Comparison of ENCODE assay signal across 10 cellular contexts in the genomic region with DNA sequence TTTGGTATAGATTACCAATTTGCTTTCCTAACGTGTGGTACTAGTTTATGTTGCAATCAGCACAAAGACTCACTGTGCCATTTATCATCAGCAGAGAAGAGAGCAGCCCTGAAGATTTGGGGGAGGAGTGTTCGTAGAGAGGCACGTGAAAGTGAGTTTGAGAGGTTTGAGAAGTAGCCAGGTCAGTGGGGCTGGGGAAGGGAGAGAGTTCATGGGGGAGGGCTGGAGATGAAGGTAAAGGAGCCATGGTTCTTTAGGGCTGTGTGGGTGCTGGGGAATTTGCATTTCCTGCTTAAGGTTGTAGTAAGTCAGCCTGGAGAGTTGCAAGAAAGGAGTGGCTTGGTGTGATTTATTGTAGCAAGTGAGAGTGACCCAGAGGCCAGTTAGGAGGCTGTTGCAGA.
DNase-seq lines count a peak whose midpoint lies in the region; ATAC-seq, FAIRE-seq and TF ChIP-seq lines count a peak whose summit lies in the region.
"Had no signal": no experiment of that assay in that cellular context is flagged by ENCODE, and none has a peak within 500 bp of the region (broad histone marks: within the 10 kb centered on the region; RNA-seq: fewer than 3 reads in every experiment).

No MANE protein-coding gene starts in this region.

- H3K27ac ChIP-seq in H9 (ENCODE audit: insufficient read length, low read depth, low read length) (no peak overlapping the region), kidney (ENCODE audit: low read depth in 2 of 2, low read length in 2 of 2) (peak overlapping the region; percentile 50 to 61)

- no peak overlapping the region for H2BK20ac ChIP-seq in H9 (ENCODE audit: low read depth, low read length, poor library complexity, severe bottlenecking)

- CTCF ChIA-PET in Caco-2 (lab: Charles Lee): no interaction called here
- CTCF ChIA-PET in activated CD8-positive, alpha-beta T cell treated with anti-CD3 and anti-CD28 coated beads, Interleukin-2, amount 10 ng/mL, durations not matched to agents 7 days and 5 days (lab: Charles Lee): no interaction called here

- H3K56ac ChIP-seq in H9 (ENCODE audit: insufficient read length, low read depth, low read length): no peak overlapping the region

- no peak overlapping the region for H2AFZ ChIP-seq in H9 (ENCODE audit: low read length)

- H4K20me1 ChIP-seq in H9 (ENCODE audit: control insufficient read depth, insufficient read depth, insufficient read length): no peaks in the 10 kb centered on the region

- H3K9ac ChIP-seq in H9 (ENCODE audit: extremely low read depth, insufficient read length, low read length): no peak overlapping the region
- no peak overlapping the region for H3K9ac ChIP-seq in kidney (ENCODE audit: low read length in 2 of 2)

- H3K9me3 ChIP-seq in Caco-2: no peaks in the 10 kb centered on the region
- no peaks in the 10 kb centered on the region for H3K9me3 ChIP-seq in H9 (ENCODE audit: control insufficient read depth, low read depth, low read length)
- no peaks in the 10 kb centered on the region for H3K9me3 ChIP-seq in kidney (ENCODE audit: control insufficient read depth in 1 of 2, low read length in 2 of 2)

- no peak overlapping the region for H4K91ac ChIP-seq in H9 (ENCODE audit: insufficient read length, low read depth, low read length)

- H3K9me3 Mint-ChIP-seq in Caco-2 (ENCODE audit: unreplicated experiment) (no peaks in the 10 kb centered on the region), H9 (no peaks in the 10 kb centered on the region)
- no peaks in the 10 kb centered on the region for H3K9me3 Mint-ChIP-seq in activated CD8-positive, alpha-beta T cell treated with anti-CD3 and anti-CD28 coated beads, Interleukin-2, amount 10 ng/mL, durations not matched to agents 7 days and 5 days (ENCODE audit: insufficient read depth)

- H4K8ac ChIP-seq in H9 (replicated peaks; ENCODE audit: insufficient read length, low read depth, low read length): no peak overlapping the region

- H3K27me3 ChIP-seq in Caco-2 (replicated peaks; ENCODE audit: control insufficient read depth, insufficient read depth, low read length) (no peaks in the 10 kb centered on the region), H9 (ENCODE audit: insufficient read depth, low read length) (no peaks in the 10 kb centered on the region)

- DNase-seq in Caco-2 (no peak), H9 (peak; percentile 77), amniotic epithelial cell (ENCODE audit: low read depth) (peak; percentile 77), kidney (no peak), GM19239 (ENCODE audit: insufficient read length, low spot score) (no peak)
- DNase-seq in activated CD8-positive, alpha-beta T cell treated with anti-CD3 and anti-CD28 coated beads, Interleukin-2, amount 10 ng/mL, durations not matched to agents 7 days and 5 days: no peak
- DNase-seq: CD4-positive, CD25-positive, alpha-beta regulatory T cell; stimulated activated CD8-positive, alpha-beta memory T cell treated with anti-CD3 and anti-CD28 coated beads, Interleukin-4, amount 100 ng/mL, for 48 hours had no signal

- H2BK15ac ChIP-seq in H9 (ENCODE audit: low read depth, low read length): no peak overlapping the region

- POLR2A ChIA-PET in Caco-2 (lab: Charles Lee): no interaction called here
- POLR2A ChIA-PET in activated CD8-positive, alpha-beta T cell treated with anti-CD3 and anti-CD28 coated beads, Interleukin-2, amount 10 ng/mL, durations not matched to agents 7 days and 5 days (lab: Charles Lee): no interaction called here

- H3K23ac ChIP-seq in H9 (ENCODE audit: insufficient read length, low read depth, low read length): no peak overlapping the region

- H3K4me1 ChIP-seq in Caco-2 (peaks cover 12% of the 10 kb centered on the region), H9 (ENCODE audit: insufficient read depth, low read length) (peaks cover 7% of the 10 kb centered on the region), kidney (ENCODE audit: control insufficient read depth in 1 of 2, insufficient read depth in 1 of 2, low read depth in 1 of 2, low read length in 2 of 2) (peaks cover 18 to 20% of the 10 kb centered on the region in 2 donors)

- no peak overlapping the region for H3T11ph ChIP-seq in H9 (ENCODE audit: low read length)

- H3K36me3 Mint-ChIP-seq in Caco-2 (ENCODE audit: insufficient read depth, unreplicated experiment) (peaks cover 5% of the 10 kb centered on the region), H9 (ENCODE audit: insufficient read depth in 1 of 3, low read depth in 3 of 3) (no peaks in the 10 kb centered on the region)
- H3K36me3 Mint-ChIP-seq in activated CD8-positive, alpha-beta T cell treated with anti-CD3 and anti-CD28 coated beads, Interleukin-2, amount 10 ng/mL, durations not matched to agents 7 days and 5 days (ENCODE audit: low read depth): no peaks in the 10 kb centered on the region
- H3K36me3 Mint-ChIP-seq: CD4-positive, CD25-positive, alpha-beta regulatory T cell had no signal

- no peak for ATAC-seq in activated CD8-positive, alpha-beta T cell treated with anti-CD3 and anti-CD28 coated beads, Interleukin-2, amount 10 ng/mL, durations not matched to agents 7 days and 5 days
- ATAC-seq in HG02973 (IDR thresholded peaks at IDR 0.05; ENCODE audit: unreplicated experiment) (no peak), HG02852 (IDR thresholded peaks at IDR 0.05; ENCODE audit: unreplicated experiment) (no peak)

- H3K4me3 ChIP-seq in Caco-2 (ENCODE audit: low read depth, low read length) (no peak overlapping the region), kidney (ENCODE audit: low read length in 2 of 2) (no peak overlapping the region)

- H3K4me2 ChIP-seq in H9 (ENCODE audit: insufficient read depth, insufficient read length, low read length): peak overlapping the region; percentile 44

- intact Hi-C loops in Caco-2 (cut with micrococcal nuclease; ENCODE audit: unreplicated experiment) (no loop called here), kidney (cut with DNase I) (no loop called here)

- no peak overlapping the region for H3K4ac ChIP-seq in H9 (ENCODE audit: low read depth, low read length)

- BruUV-seq in Caco-2 (replicated peaks; lab: Mats Ljungman, UMichigan): no TSS peak

- no peak overlapping the region for H2AK5ac ChIP-seq in H9 (ENCODE audit: insufficient read length, low read length)

- peak overlapping the region; percentile 9 for H3K27ac Mint-ChIP-seq in Caco-2 (ENCODE audit: unreplicated experiment)
- peak overlapping the region; percentile 88 to 91 (median 90) for H3K27ac Mint-ChIP-seq in H9
- H3K27ac Mint-ChIP-seq in activated CD8-positive, alpha-beta T cell treated with anti-CD3 and anti-CD28 coated beads, Interleukin-2, amount 10 ng/mL, durations not matched to agents 7 days and 5 days: no peak overlapping the region
- H3K27ac Mint-ChIP-seq: CD4-positive, CD25-positive, alpha-beta regulatory T cell had no signal

- FAIRE-seq in kidney (lab: Jason Lieb, UNC) (no peak), GM19239 (lab: Jason Lieb, UNC) (no peak)

- H3K14ac ChIP-seq in H9 (ENCODE audit: insufficient read depth, low read length): no peak overlapping the region

- no peak overlapping the region for H2BK12ac ChIP-seq in H9 (ENCODE audit: insufficient read length, low read depth, low read length)

- H3K23me2 ChIP-seq in H9 (ENCODE audit: insufficient read length, low read depth, low read length, poor library complexity, severe bottlenecking): no peaks in the 10 kb centered on the region

- H4K5ac ChIP-seq in H9 (ENCODE audit: insufficient read length, low read depth, low read length): no peak overlapping the region

- H3K79me1 ChIP-seq in H9 (ENCODE audit: insufficient read depth, low read depth, low read length, poor library complexity, severe bottlenecking): no peaks in the 10 kb centered on the region

- no peak overlapping the region for H3K18ac ChIP-seq in H9 (ENCODE audit: insufficient read length, low read depth, low read length)

- H3K4me3 Mint-ChIP-seq in Caco-2 (ENCODE audit: unreplicated experiment) (no peak overlapping the region), H9 (peak overlapping the region; percentile 4 to 47)
- no peak overlapping the region for H3K4me3 Mint-ChIP-seq in activated CD8-positive, alpha-beta T cell treated with anti-CD3 and anti-CD28 coated beads, Interleukin-2, amount 10 ng/mL, durations not matched to agents 7 days and 5 days
- H3K4me3 Mint-ChIP-seq: CD4-positive, CD25-positive, alpha-beta regulatory T cell had no signal

- no peak overlapping the region for H2BK5ac ChIP-seq in H9 (ENCODE audit: insufficient read length, low read length)

- H3K4me1 Mint-ChIP-seq in Caco-2 (ENCODE audit: low read depth, unreplicated experiment) (peaks cover 23% of the 10 kb centered on the region), H9 (peaks cover 48 to 51% of the 10 kb centered on the region in 2 experiments)
- H3K4me1 Mint-ChIP-seq in activated CD8-positive, alpha-beta T cell treated with anti-CD3 and anti-CD28 coated beads, Interleukin-2, amount 10 ng/mL, durations not matched to agents 7 days and 5 days (ENCODE audit: low read depth): peaks cover 13% of the 10 kb centered on the region

- peaks cover 29% of the 10 kb centered on the region; the same call in 1 of the 2 replicates for H3K79me2 ChIP-seq in H9 (ENCODE audit: insufficient read depth, low read length)

- H3K36me3 ChIP-seq in Caco-2 (ENCODE audit: control insufficient read depth, insufficient read depth, low read length): no peaks in the 10 kb centered on the region
- H3K36me3 ChIP-seq in kidney (ENCODE audit: control insufficient read depth in 1 of 2, insufficient read depth in 2 of 2, low read length in 2 of 2): no peaks in the 10 kb centered on the region

- TF ChIP-seq CTCF in Caco-2 (IDR thresholded peaks at IDR 0.05; ENCODE audit: insufficient read depth in 1 of 2, low read depth in 1 of 2, low read length in 1 of 2, severe bottlenecking in 1 of 2, unreplicated experiment in 1 of 2) (no peak), H9 (conservative IDR thresholded peaks at IDR 0.05) (no peak), kidney (IDR thresholded peaks at IDR 0.05; ENCODE audit: borderline replicate concordance, extremely low read depth, insufficient read depth) (no peak)

- no CpG with 5 or more reads among the region's 3 CpGs for WGBS in H9 (ENCODE audit: extremely low coverage, insufficient read length, low lambda C conversion rate)

- no peaks in the 10 kb centered on the region for H3K27me3 Mint-ChIP-seq in Caco-2 (ENCODE audit: insufficient read depth, unreplicated experiment)
- no peaks in the 10 kb centered on the region for H3K27me3 Mint-ChIP-seq in H9 (ENCODE audit: low read depth)
- peaks cover 18% of the 10 kb centered on the region for H3K27me3 Mint-ChIP-seq in activated CD8-positive, alpha-beta T cell treated with anti-CD3 and anti-CD28 coated beads, Interleukin-2, amount 10 ng/mL, durations not matched to agents 7 days and 5 days (ENCODE audit: low read depth)

- no peak overlapping the region for H2BK120ac ChIP-seq in H9 (ENCODE audit: low read depth, low read length, poor library complexity, severe bottlenecking)

Comparison
In these comparisons a context has a peak if more than half of its experiments do, and no peak if none do; other contexts are left out.
1. DNase-seq: peak in H9 (single experiment) and amniotic epithelial cell (single experiment); none in Caco-2 (0 of 2), kidney (single experiment), activated CD8-positive, alpha-beta T cell treated with anti-CD3 and anti-CD28 coated beads, Interleukin-2, amount 10 ng/mL, durations not matched to agents 7 days and 5 days (single experiment) and GM19239 (single experiment).
2. H3K4me3 Mint-ChIP-seq: peak in H9 (2 of 2); none in Caco-2 (single experiment) and activated CD8-positive, alpha-beta T cell treated with anti-CD3 and anti-CD28 coated beads, Interleukin-2, amount 10 ng/mL, durations not matched to agents 7 days and 5 days (single experiment).